30 cellular contexts compared by ENCODE assay signal in genomic region chr2:219851169-219851568, GRCh38.
"Had no signal": no experiment of that assay in that cellular context is flagged by ENCODE, and none has a peak within 500 bp of the region (broad histone marks: within the 10 kb centered on the region; RNA-seq: fewer than 3 reads in every experiment).

No MANE protein-coding gene starts in this region.

- DNase-seq: activated CD4-positive, alpha-beta T cell treated with anti-CD3 and anti-CD28 coated beads for 1 hour; activated CD4-positive, alpha-beta T cell treated with anti-CD3 and anti-CD28 coated beads, Interleukin-2, amount 10 ng/mL, durations not matched to agents 7 days and 5 days; activated CD8-positive, alpha-beta T cell treated with anti-CD3 and anti-CD28 coated beads for 36 hours; activated gamma-delta T cell treated with Interleukin-2 at 50 U/mL for 16 hours; activated naive CD8-positive, alpha-beta T cell treated with anti-CD3 and anti-CD28 coated beads, Interleukin-2, amount 50 U/mL, for 24 hours; activated T-cell treated with anti-CD3 and anti-CD28 coated beads, Interleukin-2, amount 50 U/mL, for 4 hours; foreskin keratinocyte; immature natural killer cell; kidney; left colon; midbrain; naive thymus-derived CD4-positive, alpha-beta T cell; pancreas; stimulated activated CD4-positive, alpha-beta T cell treated with anti-CD3 and anti-CD28 coated beads, Interleukin-1b, Interleukin-23, amount 100 ng/mL, for 48 hours; stimulated activated CD4-positive, alpha-beta T cell treated with anti-CD3 and anti-CD28 coated beads, Interleukin-4, amount 100 ng/mL, for 4 hours; stimulated activated CD8-positive, alpha-beta memory T cell treated with anti-CD3 and anti-CD28 coated beads, Interleukin-4, amount 100 ng/mL, for 48 hours; stimulated activated naive CD8-positive, alpha-beta T cell treated with anti-CD3 and anti-CD28 coated beads, Interleukin-15, amount 100 ng/mL, for 72 hours; substantia nigra; T1000 had no signal

- H3K9me3 Mint-ChIP-seq: activated CD4-positive, alpha-beta T cell treated with anti-CD3 and anti-CD28 coated beads, Interleukin-2, amount 10 ng/mL, durations not matched to agents 7 days and 5 days; activated CD8-positive, alpha-beta T cell treated with anti-CD3 and anti-CD28 coated beads for 36 hours; activated naive CD4-positive, alpha-beta T cell treated with anti-CD3 and anti-CD28 coated beads, Interleukin-2, amount 50 U/mL, for 24 hours; activated naive CD8-positive, alpha-beta T cell treated with anti-CD3 and anti-CD28 coated beads, Interleukin-2, amount 50 U/mL, for 24 hours; activated T-cell treated with anti-CD3 and anti-CD28 coated beads, Interleukin-2, amount 50 U/mL, for 4 hours; activated T-helper 17 cell treated with anti-CD3 and anti-CD28 coated beads, Interleukin-2, amount 50 U/mL, for 72 hours; dendritic cell treated with granulocyte-macrophage colony-stimulating factor and Interleukin-4, amounts not matched to agents 40 ng/mL and 50 ng/mL, for 4 days; stimulated activated naive CD8-positive, alpha-beta T cell treated with anti-CD3 and anti-CD28 coated beads, Interleukin-15, amount 100 ng/mL, for 72 hours had no signal

- H3K36me3 Mint-ChIP-seq: activated naive CD4-positive, alpha-beta T cell treated with anti-CD3 and anti-CD28 coated beads, Interleukin-2, amount 50 U/mL, for 24 hours; immature natural killer cell; naive thymus-derived CD4-positive, alpha-beta T cell; stimulated activated memory B cell treated with anti-CD40 and anti-IgM and Interleukin-4, amounts not matched to agents 10 μg/mL and 1 μg/mL and 100 μg/mL, for 72 hours; type B pancreatic cell had no signal

- H3K27me3 ChIP-seq: pancreas, vagina had no signal

- H3K4me1 ChIP-seq: foreskin keratinocyte, pancreas, prostate gland had no signal

- H3K4me1 Mint-ChIP-seq: activated CD4-positive, alpha-beta T cell treated with anti-CD3 and anti-CD28 coated beads, Interleukin-2, amount 10 ng/mL, durations not matched to agents 7 days and 5 days; activated naive CD4-positive, alpha-beta T cell treated with anti-CD3 and anti-CD28 coated beads, Interleukin-2, amount 50 U/mL, for 24 hours; activated naive CD8-positive, alpha-beta T cell treated with anti-CD3 and anti-CD28 coated beads, Interleukin-2, amount 50 U/mL, for 24 hours; activated T-helper 17 cell treated with anti-CD3 and anti-CD28 coated beads, Interleukin-2, amount 50 U/mL, for 72 hours; central memory CD8-positive, alpha-beta T cell; immature natural killer cell; naive thymus-derived CD4-positive, alpha-beta T cell; stimulated activated memory B cell treated with anti-CD40 and anti-IgM and Interleukin-4, amounts not matched to agents 10 μg/mL and 1 μg/mL and 100 μg/mL, for 72 hours; stimulated activated naive CD8-positive, alpha-beta T cell treated with anti-CD3 and anti-CD28 coated beads, Interleukin-15, amount 100 ng/mL, for 72 hours had no signal

- H3K4me3 Mint-ChIP-seq: activated CD4-positive, alpha-beta T cell treated with anti-CD3 and anti-CD28 coated beads, Interleukin-2, amount 10 ng/mL, durations not matched to agents 7 days and 5 days; activated CD8-positive, alpha-beta T cell treated with anti-CD3 and anti-CD28 coated beads for 36 hours; activated naive CD4-positive, alpha-beta T cell treated with anti-CD3 and anti-CD28 coated beads, Interleukin-2, amount 50 U/mL, for 24 hours; activated naive CD8-positive, alpha-beta T cell treated with anti-CD3 and anti-CD28 coated beads, Interleukin-2, amount 50 U/mL, for 24 hours; activated T-cell treated with anti-CD3 and anti-CD28 coated beads, Interleukin-2, amount 50 U/mL, for 4 hours; activated T-helper 17 cell treated with anti-CD3 and anti-CD28 coated beads, Interleukin-2, amount 50 U/mL, for 72 hours; central memory CD8-positive, alpha-beta T cell; dendritic cell treated with granulocyte-macrophage colony-stimulating factor and Interleukin-4, amounts not matched to agents 40 ng/mL and 50 ng/mL, for 4 days; immature natural killer cell; naive thymus-derived CD4-positive, alpha-beta T cell; stimulated activated memory B cell treated with anti-CD40 and anti-IgM and Interleukin-4, amounts not matched to agents 10 μg/mL and 1 μg/mL and 100 μg/mL, for 72 hours; stimulated activated naive CD8-positive, alpha-beta T cell treated with anti-CD3 and anti-CD28 coated beads, Interleukin-15, amount 100 ng/mL, for 72 hours; type B pancreatic cell had no signal

- H3K9me3 ChIP-seq: esophagus muscularis mucosa, heart left ventricle, pancreas, prostate gland, vagina had no signal

- H3K27ac ChIP-seq: esophagus muscularis mucosa, foreskin keratinocyte, heart left ventricle, pancreas, prostate gland, skin epidermis, vagina had no signal

- H3K36me3 ChIP-seq: esophagus muscularis mucosa, heart left ventricle, pancreas, prostate gland, vagina had no signal

- H3K27ac Mint-ChIP-seq: activated CD4-positive, alpha-beta T cell treated with anti-CD3 and anti-CD28 coated beads, Interleukin-2, amount 10 ng/mL, durations not matched to agents 7 days and 5 days; activated CD8-positive, alpha-beta T cell treated with anti-CD3 and anti-CD28 coated beads for 36 hours; activated naive CD4-positive, alpha-beta T cell treated with anti-CD3 and anti-CD28 coated beads, Interleukin-2, amount 50 U/mL, for 24 hours; activated naive CD8-positive, alpha-beta T cell treated with anti-CD3 and anti-CD28 coated beads, Interleukin-2, amount 50 U/mL, for 24 hours; activated T-helper 17 cell treated with anti-CD3 and anti-CD28 coated beads, Interleukin-2, amount 50 U/mL, for 72 hours; dendritic cell treated with granulocyte-macrophage colony-stimulating factor and Interleukin-4, amounts not matched to agents 40 ng/mL and 50 ng/mL, for 4 days; immature natural killer cell; naive thymus-derived CD4-positive, alpha-beta T cell; stimulated activated memory B cell treated with anti-CD40 and anti-IgM and Interleukin-4, amounts not matched to agents 10 μg/mL and 1 μg/mL and 100 μg/mL, for 72 hours; stimulated activated naive CD8-positive, alpha-beta T cell treated with anti-CD3 and anti-CD28 coated beads, Interleukin-15, amount 100 ng/mL, for 72 hours; type B pancreatic cell had no signal

- ATAC-seq: activated CD8-positive, alpha-beta T cell treated with anti-CD3 and anti-CD28 coated beads for 36 hours; activated naive CD8-positive, alpha-beta T cell treated with anti-CD3 and anti-CD28 coated beads, Interleukin-2, amount 50 U/mL, for 24 hours; activated T-cell treated with anti-CD3 and anti-CD28 coated beads, Interleukin-2, amount 50 U/mL, for 4 hours; activated T-helper 17 cell treated with anti-CD3 and anti-CD28 coated beads, Interleukin-2, amount 50 U/mL, for 72 hours; left colon; naive thymus-derived CD4-positive, alpha-beta T cell; pancreas; stimulated activated memory B cell treated with anti-CD40 and anti-IgM and Interleukin-4, amounts not matched to agents 10 μg/mL and 1 μg/mL and 100 μg/mL, for 72 hours; stimulated activated naive CD8-positive, alpha-beta T cell treated with anti-CD3 and anti-CD28 coated beads, Interleukin-15, amount 100 ng/mL, for 72 hours had no signal

- H3K4me3 ChIP-seq: pancreas, prostate gland had no signal
